In genomic region chr6:104639671-104640070, GRCh38 we compare ENCODE assay signal across 1 cellular context.
TF ChIP-seq lines count a peak whose summit lies in the region.

No MANE protein-coding gene starts in this region.

TF ChIP-seq in SK-N-SH, 30 proteins besides CTCF, POLR2A, EP300 and RAD21 (continued from another document):
- no peak for TF ChIP-seq USF1 (IDR thresholded peaks at IDR 0.05; ENCODE audit: borderline replicate concordance, low read depth)
- TF ChIP-seq NFIC (IDR thresholded peaks at IDR 0.05; ENCODE audit: borderline replicate concordance), result no peak
- no peak for TF ChIP-seq CHD2 (IDR thresholded peaks at IDR 0.05; ENCODE audit: low read length, partially characterized antibody)
- no peak for TF ChIP-seq RCOR1 (IDR thresholded peaks at IDR 0.05; ENCODE audit: low read length)
- TF ChIP-seq ZBTB33 (IDR thresholded peaks at IDR 0.05; ENCODE audit: borderline replicate concordance, low read depth), result no peak
- no peak for TF ChIP-seq MXI1 (IDR thresholded peaks at IDR 0.05; ENCODE audit: low read depth, low read length)
- TF ChIP-seq FOSL2 (IDR thresholded peaks at IDR 0.05; ENCODE audit: borderline replicate concordance, low read depth), result no peak
- no peak for TF ChIP-seq GATA2 (CRISPR knock-in tag; IDR thresholded peaks at IDR 0.05)
- TF ChIP-seq TEAD4 (IDR thresholded peaks at IDR 0.05; ENCODE audit: borderline replicate concordance, insufficient read depth), result no peak
- no peak for TF ChIP-seq NRF1 (IDR thresholded peaks at IDR 0.05; ENCODE audit: low read depth, low read length)
- no peak for TF ChIP-seq TCF12 (IDR thresholded peaks at IDR 0.05)
- TF ChIP-seq IRF3 (IDR thresholded peaks at IDR 0.05; ENCODE audit: low read depth, low read length), result no peak
